Comparison of ENCODE assay signal across 1 cellular context in genomic region chr2:165794520-165794882, GRCh38.
TF ChIP-seq lines count a peak whose summit lies in the region.

No MANE protein-coding gene starts in this region.

TF ChIP-seq in GM12878, 131 proteins besides CTCF, POLR2A, EP300 and RAD21 (continued from another document):
- TF ChIP-seq, protein P1, sequence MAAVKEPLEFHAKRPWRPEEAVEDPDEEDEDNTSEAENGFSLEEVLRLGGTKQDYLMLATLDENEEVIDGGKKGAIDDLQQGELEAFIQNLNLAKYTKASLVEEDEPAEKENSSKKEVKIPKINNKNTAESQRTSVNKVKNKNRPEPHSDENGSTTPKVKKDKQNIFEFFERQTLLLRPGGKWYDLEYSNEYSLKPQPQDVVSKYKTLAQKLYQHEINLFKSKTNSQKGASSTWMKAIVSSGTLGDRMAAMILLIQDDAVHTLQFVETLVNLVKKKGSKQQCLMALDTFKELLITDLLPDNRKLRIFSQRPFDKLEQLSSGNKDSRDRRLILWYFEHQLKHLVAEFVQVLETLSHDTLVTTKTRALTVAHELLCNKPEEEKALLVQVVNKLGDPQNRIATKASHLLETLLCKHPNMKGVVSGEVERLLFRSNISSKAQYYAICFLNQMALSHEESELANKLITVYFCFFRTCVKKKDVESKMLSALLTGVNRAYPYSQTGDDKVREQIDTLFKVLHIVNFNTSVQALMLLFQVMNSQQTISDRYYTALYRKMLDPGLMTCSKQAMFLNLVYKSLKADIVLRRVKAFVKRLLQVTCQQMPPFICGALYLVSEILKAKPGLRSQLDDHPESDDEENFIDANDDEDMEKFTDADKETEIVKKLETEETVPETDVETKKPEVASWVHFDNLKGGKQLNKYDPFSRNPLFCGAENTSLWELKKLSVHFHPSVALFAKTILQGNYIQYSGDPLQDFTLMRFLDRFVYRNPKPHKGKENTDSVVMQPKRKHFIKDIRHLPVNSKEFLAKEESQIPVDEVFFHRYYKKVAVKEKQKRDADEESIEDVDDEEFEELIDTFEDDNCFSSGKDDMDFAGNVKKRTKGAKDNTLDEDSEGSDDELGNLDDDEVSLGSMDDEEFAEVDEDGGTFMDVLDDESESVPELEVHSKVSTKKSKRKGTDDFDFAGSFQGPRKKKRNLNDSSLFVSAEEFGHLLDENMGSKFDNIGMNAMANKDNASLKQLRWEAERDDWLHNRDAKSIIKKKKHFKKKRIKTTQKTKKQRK (IDR thresholded peaks at IDR 0.05; ENCODE audit: low read depth, low read length), result no peak
- TF ChIP-seq CBX3 (IDR thresholded peaks at IDR 0.05; ENCODE audit: borderline replicate concordance, low read depth), result no peak
- TF ChIP-seq SIX5 (IDR thresholded peaks at IDR 0.05; ENCODE audit: low read depth, low read length, severe bottlenecking), result no peak
- no peak for TF ChIP-seq NFYA (IDR thresholded peaks at IDR 0.05; ENCODE audit: borderline replicate concordance, low read depth, low read length)
- TF ChIP-seq SMAD5 (IDR thresholded peaks at IDR 0.05; ENCODE audit: low read depth), result no peak
- TF ChIP-seq, protein P2, sequence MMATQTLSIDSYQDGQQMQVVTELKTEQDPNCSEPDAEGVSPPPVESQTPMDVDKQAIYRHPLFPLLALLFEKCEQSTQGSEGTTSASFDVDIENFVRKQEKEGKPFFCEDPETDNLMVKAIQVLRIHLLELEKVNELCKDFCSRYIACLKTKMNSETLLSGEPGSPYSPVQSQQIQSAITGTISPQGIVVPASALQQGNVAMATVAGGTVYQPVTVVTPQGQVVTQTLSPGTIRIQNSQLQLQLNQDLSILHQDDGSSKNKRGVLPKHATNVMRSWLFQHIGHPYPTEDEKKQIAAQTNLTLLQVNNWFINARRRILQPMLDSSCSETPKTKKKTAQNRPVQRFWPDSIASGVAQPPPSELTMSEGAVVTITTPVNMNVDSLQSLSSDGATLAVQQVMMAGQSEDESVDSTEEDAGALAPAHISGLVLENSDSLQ (IDR thresholded peaks at IDR 0.05), result no peak
- TF ChIP-seq ATF7 (IDR thresholded peaks at IDR 0.05; ENCODE audit: low read depth), result 0 out of 2 replicates have a peak, but pooled peaks have one; percentile 23
- no peak for TF ChIP-seq HSF1 (IDR thresholded peaks at IDR 0.05; ENCODE audit: low read depth, low read length)
- TF ChIP-seq, protein P3, sequence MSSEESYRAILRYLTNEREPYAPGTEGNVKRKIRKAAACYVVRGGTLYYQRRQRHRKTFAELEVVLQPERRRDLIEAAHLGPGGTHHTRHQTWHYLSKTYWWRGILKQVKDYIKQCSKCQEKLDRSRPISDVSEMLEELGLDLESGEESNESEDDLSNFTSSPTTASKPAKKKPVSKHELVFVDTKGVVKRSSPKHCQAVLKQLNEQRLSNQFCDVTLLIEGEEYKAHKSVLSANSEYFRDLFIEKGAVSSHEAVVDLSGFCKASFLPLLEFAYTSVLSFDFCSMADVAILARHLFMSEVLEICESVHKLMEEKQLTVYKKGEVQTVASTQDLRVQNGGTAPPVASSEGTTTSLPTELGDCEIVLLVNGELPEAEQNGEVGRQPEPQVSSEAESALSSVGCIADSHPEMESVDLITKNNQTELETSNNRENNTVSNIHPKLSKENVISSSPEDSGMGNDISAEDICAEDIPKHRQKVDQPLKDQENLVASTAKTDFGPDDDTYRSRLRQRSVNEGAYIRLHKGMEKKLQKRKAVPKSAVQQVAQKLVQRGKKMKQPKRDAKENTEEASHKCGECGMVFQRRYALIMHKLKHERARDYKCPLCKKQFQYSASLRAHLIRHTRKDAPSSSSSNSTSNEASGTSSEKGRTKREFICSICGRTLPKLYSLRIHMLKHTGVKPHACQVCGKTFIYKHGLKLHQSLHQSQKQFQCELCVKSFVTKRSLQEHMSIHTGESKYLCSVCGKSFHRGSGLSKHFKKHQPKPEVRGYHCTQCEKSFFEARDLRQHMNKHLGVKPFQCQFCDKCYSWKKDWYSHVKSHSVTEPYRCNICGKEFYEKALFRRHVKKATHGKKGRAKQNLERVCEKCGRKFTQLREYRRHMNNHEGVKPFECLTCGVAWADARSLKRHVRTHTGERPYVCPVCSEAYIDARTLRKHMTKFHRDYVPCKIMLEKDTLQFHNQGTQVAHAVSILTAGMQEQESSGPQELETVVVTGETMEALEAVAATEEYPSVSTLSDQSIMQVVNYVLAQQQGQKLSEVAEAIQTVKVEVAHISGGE (CRISPR knock-in tag; IDR thresholded peaks at IDR 0.05), result no peak
- no peak for TF ChIP-seq ATF3 (IDR thresholded peaks at IDR 0.05; ENCODE audit: borderline replicate concordance, extremely low read depth, low read depth, low read length)
- TF ChIP-seq PAX8 (IDR thresholded peaks at IDR 0.05), result no peak
- no peak for TF ChIP-seq MEF2B (IDR thresholded peaks at IDR 0.05; ENCODE audit: partially characterized antibody, poor library complexity, severe bottlenecking)
- no peak for TF ChIP-seq HDAC6 (IDR thresholded peaks at IDR 0.05; ENCODE audit: unreplicated experiment)
- TF ChIP-seq SP1 (IDR thresholded peaks at IDR 0.05; ENCODE audit: low read depth, low read length), result peak; percentile 24
- 0 out of 2 replicates have a peak, but pooled peaks have one; percentile 35 for TF ChIP-seq EED (IDR thresholded peaks at IDR 0.05; ENCODE audit: low read depth)
- no peak for TF ChIP-seq NFXL1 (IDR thresholded peaks at IDR 0.05; ENCODE audit: borderline replicate concordance)
- TF ChIP-seq, protein P4, sequence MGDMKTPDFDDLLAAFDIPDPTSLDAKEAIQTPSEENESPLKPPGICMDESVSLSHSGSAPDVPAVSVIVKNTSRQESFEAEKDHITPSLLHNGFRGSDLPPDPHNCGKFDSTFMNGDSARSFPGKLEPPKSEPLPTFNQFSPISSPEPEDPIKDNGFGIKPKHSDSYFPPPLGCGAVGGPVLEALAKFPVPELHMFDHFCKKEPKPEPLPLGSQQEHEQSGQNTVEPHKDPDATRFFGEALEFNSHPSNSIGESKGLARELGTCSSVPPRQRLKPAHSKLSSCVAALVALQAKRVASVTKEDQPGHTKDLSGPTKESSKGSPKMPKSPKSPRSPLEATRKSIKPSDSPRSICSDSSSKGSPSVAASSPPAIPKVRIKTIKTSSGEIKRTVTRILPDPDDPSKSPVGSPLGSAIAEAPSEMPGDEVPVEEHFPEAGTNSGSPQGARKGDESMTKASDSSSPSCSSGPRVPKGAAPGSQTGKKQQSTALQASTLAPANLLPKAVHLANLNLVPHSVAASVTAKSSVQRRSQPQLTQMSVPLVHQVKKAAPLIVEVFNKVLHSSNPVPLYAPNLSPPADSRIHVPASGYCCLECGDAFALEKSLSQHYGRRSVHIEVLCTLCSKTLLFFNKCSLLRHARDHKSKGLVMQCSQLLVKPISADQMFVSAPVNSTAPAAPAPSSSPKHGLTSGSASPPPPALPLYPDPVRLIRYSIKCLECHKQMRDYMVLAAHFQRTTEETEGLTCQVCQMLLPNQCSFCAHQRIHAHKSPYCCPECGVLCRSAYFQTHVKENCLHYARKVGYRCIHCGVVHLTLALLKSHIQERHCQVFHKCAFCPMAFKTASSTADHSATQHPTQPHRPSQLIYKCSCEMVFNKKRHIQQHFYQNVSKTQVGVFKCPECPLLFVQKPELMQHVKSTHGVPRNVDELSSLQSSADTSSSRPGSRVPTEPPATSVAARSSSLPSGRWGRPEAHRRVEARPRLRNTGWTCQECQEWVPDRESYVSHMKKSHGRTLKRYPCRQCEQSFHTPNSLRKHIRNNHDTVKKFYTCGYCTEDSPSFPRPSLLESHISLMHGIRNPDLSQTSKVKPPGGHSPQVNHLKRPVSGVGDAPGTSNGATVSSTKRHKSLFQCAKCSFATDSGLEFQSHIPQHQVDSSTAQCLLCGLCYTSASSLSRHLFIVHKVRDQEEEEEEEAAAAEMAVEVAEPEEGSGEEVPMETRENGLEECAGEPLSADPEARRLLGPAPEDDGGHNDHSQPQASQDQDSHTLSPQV (IDR thresholded peaks at IDR 0.05), result no peak
- peak; percentile 70; the same call in 1 of the 2 replicates for TF ChIP-seq PAX5 (IDR thresholded peaks at IDR 0.05; ENCODE audit: borderline replicate concordance, low read depth, low read length)
- TF ChIP-seq TCF12 (IDR thresholded peaks at IDR 0.05; ENCODE audit: low read depth, low read length), result no peak
- TF ChIP-seq ASH2L (IDR thresholded peaks at IDR 0.05; ENCODE audit: borderline replicate concordance, low read depth), result no peak
- TF ChIP-seq CREM (IDR thresholded peaks at IDR 0.05; ENCODE audit: low read depth), result peak; percentile 59
- TF ChIP-seq, protein P5, sequence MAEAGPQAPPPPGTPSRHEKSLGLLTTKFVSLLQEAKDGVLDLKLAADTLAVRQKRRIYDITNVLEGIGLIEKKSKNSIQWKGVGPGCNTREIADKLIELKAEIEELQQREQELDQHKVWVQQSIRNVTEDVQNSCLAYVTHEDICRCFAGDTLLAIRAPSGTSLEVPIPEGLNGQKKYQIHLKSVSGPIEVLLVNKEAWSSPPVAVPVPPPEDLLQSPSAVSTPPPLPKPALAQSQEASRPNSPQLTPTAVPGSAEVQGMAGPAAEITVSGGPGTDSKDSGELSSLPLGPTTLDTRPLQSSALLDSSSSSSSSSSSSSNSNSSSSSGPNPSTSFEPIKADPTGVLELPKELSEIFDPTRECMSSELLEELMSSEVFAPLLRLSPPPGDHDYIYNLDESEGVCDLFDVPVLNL (IDR thresholded peaks at IDR 0.05; ENCODE audit: low read depth, low read length), result no peak
- TF ChIP-seq CREB1 (IDR thresholded peaks at IDR 0.05; ENCODE audit: low read depth), result peak; percentile 68; the same call in 1 of the 2 replicates
- TF ChIP-seq IRF5 (IDR thresholded peaks at IDR 0.05; ENCODE audit: borderline replicate concordance), result no peak
- peak; percentile 80 for TF ChIP-seq RUNX3 (IDR thresholded peaks at IDR 0.05; ENCODE audit: low read length)
- TF ChIP-seq IKZF2 (IDR thresholded peaks at IDR 0.05), result peak; percentile 32 to 47; a peak in 2 of 4 replicates
- TF ChIP-seq CUX1 (IDR thresholded peaks at IDR 0.05; ENCODE audit: insufficient replicate concordance, low read depth, low read length), result no peak
- peak in 1 of 2 experiments; percentile 46; a peak in 1 of 4 replicates for TF ChIP-seq ETV6 (conservative IDR thresholded peaks at IDR 0.05 in 1 of 2, IDR thresholded peaks at IDR 0.05 in 1 of 2; ENCODE audit: borderline replicate concordance in 1 of 2, low read depth in 1 of 2)
- peak in 1 of 2 experiments; percentile 21; a peak in 1 of 4 replicates for TF ChIP-seq BHLHE40 (IDR thresholded peaks at IDR 0.05; ENCODE audit: borderline replicate concordance in 1 of 2, low read depth in 2 of 2, low read length in 1 of 2)
TF ChIP-seq in GM12878: peak in this region for 11.
